In genomic region chr19:30376826-30377425, GRCh38 we compare ENCODE assay signal across 28 cellular contexts. TPM values are rescaled to one million over a fixed set of nuclear protein-coding genes. Genes with fewer than 3 reads are reported as not detected.
"Had no signal": no experiment of that assay in that cellular context is flagged by ENCODE, and none has a peak within 500 bp of the region (broad histone marks: within the 10 kb centered on the region; RNA-seq: fewer than 3 reads in every experiment).

No MANE protein-coding gene starts in this region.

- H3K27ac ChIP-seq: ascending aorta, breast epithelium, cardiac muscle cell, esophagus muscularis mucosa, foreskin keratinocyte, gastrocnemius medialis, VCaP had no signal

- H3K4me1 ChIP-seq: ascending aorta, breast epithelium, foreskin keratinocyte, gastrocnemius medialis had no signal

- ATAC-seq: activated CD8-positive, alpha-beta T cell treated with anti-CD3 and anti-CD28 coated beads for 36 hours; activated naive CD4-positive, alpha-beta T cell treated with anti-CD3 and anti-CD28 coated beads, Interleukin-2, amount 50 U/mL, for 72 hours; activated T-cell treated with anti-CD3 and anti-CD28 coated beads, Interleukin-2, amount 50 U/mL, for 4 hours; activated T-helper 17 cell treated with anti-CD3 and anti-CD28 coated beads, Interleukin-2, amount 50 U/mL, for 72 hours; effector memory CD8-positive, alpha-beta T cell; foreskin keratinocyte; gastrocnemius medialis had no signal

- H3K36me3 ChIP-seq: ascending aorta, breast epithelium, cardiac muscle cell, esophagus muscularis mucosa, gastrocnemius medialis had no signal

- H3K9me3 ChIP-seq: ascending aorta, breast epithelium, esophagus muscularis mucosa, gastrocnemius medialis had no signal

- H3K4me3 ChIP-seq: ascending aorta, breast epithelium, cardiac muscle cell, esophagus muscularis mucosa, gastrocnemius medialis had no signal

- DNase-seq: activated CD4-positive, alpha-beta T cell treated with anti-CD3 and anti-CD28 coated beads for 1 hour; activated CD4-positive, alpha-beta T cell treated with anti-CD3 and anti-CD28 coated beads for 4 hours; activated CD4-positive, alpha-beta T cell treated with anti-CD3 and anti-CD28 coated beads, Interleukin-2, amount 50 U/mL, for 1 hour; activated CD4-positive, alpha-beta T cell treated with anti-CD3 and anti-CD28 coated beads, Interleukin-2, amount 50 U/mL, for 48 hours; activated CD8-positive, alpha-beta memory T cell treated with anti-CD3 and anti-CD28 coated beads for 24 hours; activated CD8-positive, alpha-beta T cell treated with anti-CD3 and anti-CD28 coated beads for 36 hours; activated gamma-delta T cell; activated naive CD4-positive, alpha-beta T cell; activated naive CD4-positive, alpha-beta T cell treated with anti-CD3 and anti-CD28 coated beads, Interleukin-2, amount 10 ng/mL, durations not matched to agents 7 days and 5 days; activated naive CD8-positive, alpha-beta T cell treated with anti-CD3 and anti-CD28 coated beads, Interleukin-2, amount 10 ng/mL, durations not matched to agents 7 days and 5 days; activated T-cell treated with anti-CD3 and anti-CD28 coated beads, Interleukin-2, amount 50 U/mL, for 4 hours; cortex of kidney; dermis blood vessel endothelial cell; effector CD4-positive, alpha-beta T cell; effector memory CD8-positive, alpha-beta T cell; erythroblast; foreskin keratinocyte; gastrocnemius medialis; glutamatergic neuron; T-helper 2 cell had no signal

RNA-seq across cellular contexts. Expression of gene ZNF536, which starts 4.7 kb away (rescaled TPM):
- total RNA-seq: activated CD8-positive, alpha-beta T cell treated with anti-CD3 and anti-CD28 coated beads for 36 hours; activated naive CD4-positive, alpha-beta T cell treated with anti-CD3 and anti-CD28 coated beads, Interleukin-2, amount 50 U/mL, for 72 hours; activated naive CD8-positive, alpha-beta T cell treated with anti-CD3 and anti-CD28 coated beads, Interleukin-2, amount 10 ng/mL, durations not matched to agents 7 days and 5 days; activated T-cell treated with anti-CD3 and anti-CD28 coated beads, Interleukin-2, amount 50 U/mL, for 4 hours; activated T-helper 17 cell treated with anti-CD3 and anti-CD28 coated beads, Interleukin-2, amount 50 U/mL, for 72 hours; ascending aorta; dermis blood vessel endothelial cell; foreskin keratinocyte; T-helper 1 cell treated with Interleukin-12 subunit alpha and Interleukin-12 subunit beta and Interleukin-4 antibody, amounts not matched to agents 30 ng/mL and 1 ng/mL, for 36 hours had no signal
- polyA plus RNA-seq: foreskin keratinocyte had no signal
